Comparison of ENCODE assay signal across 8 cellular contexts in the genomic region with DNA sequence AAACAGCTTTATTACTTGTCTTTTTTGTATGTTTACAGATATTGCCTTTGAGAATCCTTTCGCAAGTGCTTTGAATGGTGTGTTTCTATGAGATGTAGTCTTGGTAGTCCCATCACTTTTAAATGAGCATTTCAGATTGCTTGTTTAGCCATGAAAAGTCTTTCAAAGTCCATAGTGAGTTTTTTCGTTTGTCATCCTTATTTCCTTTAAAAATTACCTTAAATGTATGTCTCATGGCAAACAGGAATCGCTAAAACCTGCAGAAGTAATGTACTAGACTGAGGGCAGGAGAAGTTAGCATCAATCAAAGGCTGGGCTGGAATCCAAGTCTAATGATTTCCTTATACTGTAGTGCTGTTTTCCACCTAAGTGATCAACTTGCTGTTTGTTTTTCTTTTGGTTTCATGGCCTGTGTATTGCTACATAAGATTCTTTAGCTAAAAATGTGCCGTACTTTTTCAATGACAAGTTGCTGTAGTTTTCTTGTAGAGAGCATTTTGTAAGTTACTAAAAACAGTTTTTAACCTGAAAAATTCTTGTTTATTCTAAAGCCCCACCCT. TPM values are rescaled to one million over a fixed set of nuclear protein-coding genes. Genes with fewer than 3 reads are reported as not detected.
DNase-seq lines count a peak whose midpoint lies in the region; ATAC-seq and TF ChIP-seq lines count a peak whose summit lies in the region.

No MANE protein-coding gene starts in this region.

- CTCF ChIA-PET in naive thymus-derived CD4-positive, alpha-beta T cell (lab: Charles Lee) = no interaction called here

- H3K27ac ChIP-seq in coronary artery = no peak overlapping the region
- H3K27ac ChIP-seq in naive thymus-derived CD4-positive, alpha-beta T cell (ENCODE audit: low read depth, low read length) = peak overlapping the region; percentile 63

- DNase-seq in NCI-H2227 treated with DMSO at 0.1 percent for 48 hours (lab: John Stamatoyannopoulos, UW) = peak; percentile 9
- DNase-seq in NCI-H2227 (lab: John Stamatoyannopoulos, UW; ENCODE audit: unreplicated experiment) = no peak
- DNase-seq in NCI-H1105 treated with DMSO at 0.1 percent for 48 hours (lab: John Stamatoyannopoulos, UW) = peak; percentile 41
- no peak for DNase-seq in coronary artery (ENCODE audit: low spot score)
- no peak for DNase-seq in naive thymus-derived CD4-positive, alpha-beta T cell
- DNase-seq in stimulated activated CD4-positive, alpha-beta T cell treated with anti-CD3 and anti-CD28 coated beads, Interleukin-2, amount 100 ng/mL, for 24 hours = no peak
- DNase-seq in SK-N-DZ (ENCODE audit: low spot score) = no peak

- H3K9me3 ChIP-seq in naive thymus-derived CD4-positive, alpha-beta T cell (ENCODE audit: control insufficient read depth in 2 of 3, low read length in 3 of 3) = no peaks in the 10 kb centered on the region

- intact Hi-C loops in naive thymus-derived CD4-positive, alpha-beta T cell (cut with micrococcal nuclease) = loop anchor here (5.0 to 10.0 kb wide), 8 partner anchors 144 to 1702 kb away; partner anchors contain the start of genes CC2D2B (in 2 of the 2), FRA10AC1 (in 2 of the 2), EXOC6 (in 1 of the 2) and SLC35G1 (in 1 of the 2)

- peaks cover 15 to 32% (median 26%) of the 10 kb centered on the region in 7 donors for H3K4me1 Mint-ChIP-seq in naive thymus-derived CD4-positive, alpha-beta T cell

- peaks cover 0 to 5% (median 0%) of the 10 kb centered on the region in 3 experiments for H3K36me3 ChIP-seq in naive thymus-derived CD4-positive, alpha-beta T cell (ENCODE audit: control insufficient read depth in 2 of 3, insufficient read depth in 3 of 3, low read length in 3 of 3)

- TF ChIP-seq CTCF in coronary artery (IDR thresholded peaks at IDR 0.05) = no peak

- POLR2A ChIA-PET in naive thymus-derived CD4-positive, alpha-beta T cell (lab: Charles Lee) = no interaction called here

- peaks cover 0 to 3% (median 0%) of the 10 kb centered on the region in 11 donors for H3K9me3 Mint-ChIP-seq in naive thymus-derived CD4-positive, alpha-beta T cell

- no peak for ATAC-seq in naive thymus-derived CD4-positive, alpha-beta T cell
- no peak for ATAC-seq in GM18909 (IDR thresholded peaks at IDR 0.05; ENCODE audit: poor library complexity, unreplicated experiment)

- H3K27me3 ChIP-seq in naive thymus-derived CD4-positive, alpha-beta T cell (ENCODE audit: control insufficient read depth in 2 of 2, insufficient read depth in 2 of 2, low read length in 2 of 2) = no peaks in the 10 kb centered on the region

- H3K4me3 Mint-ChIP-seq in naive thymus-derived CD4-positive, alpha-beta T cell = peak overlapping the region; percentile 89 to 97 (median 94)

- H3K27ac Mint-ChIP-seq in naive thymus-derived CD4-positive, alpha-beta T cell = peak overlapping the region in 6 of 9 donors; percentile 28 to 97 (median 81)

- H3K4me1 ChIP-seq in naive thymus-derived CD4-positive, alpha-beta T cell (ENCODE audit: control insufficient read depth in 2 of 2, insufficient read depth in 2 of 2, low read length in 2 of 2) = peaks cover 3 to 8% of the 10 kb centered on the region in 2 donors

- peaks cover 0 to 24% (median 6%) of the 10 kb centered on the region in 5 donors for H3K27me3 Mint-ChIP-seq in naive thymus-derived CD4-positive, alpha-beta T cell

- H3K4me3 ChIP-seq in coronary artery = peak overlapping the region; percentile 71
- H3K4me3 ChIP-seq in naive thymus-derived CD4-positive, alpha-beta T cell (ENCODE audit: low read length) = peak overlapping the region; percentile 71

- H3K36me3 Mint-ChIP-seq in naive thymus-derived CD4-positive, alpha-beta T cell = peaks cover 0 to 7% (median 3%) of the 10 kb centered on the region in 5 donors

RNA-seq across cellular contexts. Expression of gene HELLS, which starts 1.1 kb away (rescaled TPM):
- 100 to 1,000 TPM in 1 of 5 experiments, 1 to 10 TPM in 4; 5.4 to 107 (median 7.4) TPM for total RNA-seq in naive thymus-derived CD4-positive, alpha-beta T cell
- polyA plus RNA-seq in naive thymus-derived CD4-positive, alpha-beta T cell = 1 to 10 TPM; 2.7 to 7.5 TPM
- 96.2 and 117 TPM in 2 replicates for polyA plus RNA-seq in SK-N-DZ (2014; cell fraction: cytosol; rRNA removed)
- 113 and 158 TPM in 2 replicates for polyA plus RNA-seq in SK-N-DZ (2014; cell fraction: nucleus; rRNA removed)

Comparison
In these comparisons a context has a peak if more than half of its experiments do, and no peak if none do; other contexts are left out.
1. DNase-seq: peak in NCI-H2227 treated with DMSO at 0.1 percent for 48 hours (single experiment) and NCI-H1105 treated with DMSO at 0.1 percent for 48 hours (single experiment); none in NCI-H2227 (single experiment), coronary artery (single experiment), naive thymus-derived CD4-positive, alpha-beta T cell (0 of 9), stimulated activated CD4-positive, alpha-beta T cell treated with anti-CD3 and anti-CD28 coated beads, Interleukin-2, amount 100 ng/mL, for 24 hours (0 of 2) and SK-N-DZ (single experiment).